8 cellular contexts compared by ENCODE assay signal in the genomic region with DNA sequence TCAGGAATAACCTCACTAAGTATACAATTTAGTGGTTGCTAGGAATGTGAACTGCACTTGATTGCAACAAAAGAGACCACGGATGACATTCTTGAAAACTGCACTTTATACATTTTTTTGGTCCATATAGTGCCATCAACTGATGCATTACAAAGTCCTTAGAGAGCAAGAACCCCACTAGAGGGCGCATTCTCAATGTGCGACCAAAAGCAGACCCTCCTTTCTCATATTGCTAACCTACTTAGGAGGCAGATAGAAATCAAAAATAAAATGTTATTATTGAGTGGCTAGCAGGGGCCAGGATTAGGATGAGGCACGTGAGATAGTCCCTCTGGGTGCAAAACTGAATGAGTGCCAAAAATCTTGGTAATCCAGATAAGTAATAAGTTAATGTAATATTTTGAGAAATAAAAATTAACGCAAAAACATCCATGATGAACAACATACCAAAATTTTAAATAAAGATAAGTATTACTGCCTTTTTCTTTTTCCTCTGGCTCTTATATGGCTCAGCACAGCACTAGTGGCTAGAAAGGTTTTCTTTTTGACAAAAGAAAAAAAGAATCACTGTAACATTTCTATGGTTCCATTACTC.
A peak's percentile ranks its signal among the peaks of the same experiment; 100 is the strongest.
DNase-seq lines count a peak whose midpoint lies in the region; ATAC-seq, FAIRE-seq and TF ChIP-seq lines count a peak whose summit lies in the region.

No MANE protein-coding gene starts in this region.

- H3K79me2 ChIP-seq in SU-DHL-6 (ENCODE audit: insufficient read depth, low read length), result no peaks in the 10 kb centered on the region

- no peak overlapping the region for H3K9ac ChIP-seq in SU-DHL-6 (ENCODE audit: low read length)

- H3K27ac ChIP-seq in SU-DHL-6 (ENCODE audit: low read depth, low read length), result no peak overlapping the region

- no peaks in the 10 kb centered on the region for H3K9me3 ChIP-seq in SU-DHL-6 (ENCODE audit: insufficient read depth, low read length)

- H3K4me3 ChIP-seq in Jurkat, Clone E6-1 (ENCODE audit: low read length), result no peak overlapping the region
- no peak overlapping the region for H3K4me3 ChIP-seq in SU-DHL-6 (ENCODE audit: insufficient read depth, low read length, poor library complexity, severe bottlenecking)

- H3K4me2 ChIP-seq in SU-DHL-6 (ENCODE audit: low read depth, low read length, poor library complexity, severe bottlenecking), result no peak overlapping the region

- DNase-seq in DMS53 (lab: John Stamatoyannopoulos, UW) (peak; percentile 84), glomerular endothelial cell (ENCODE audit: extremely low read depth, low read depth, low spot score) (peak; percentile 54), DMS79 treated with DMSO at 0.1 percent for 48 hours (lab: John Stamatoyannopoulos, UW) (no peak)
- DNase-seq in Jurkat, Clone E6-1 (ENCODE audit: low read depth, low spot score), result peak; percentile 47
- DNase-seq in stimulated activated CD8-positive, alpha-beta memory T cell treated with anti-CD3 and anti-CD28 coated beads, Interleukin-4, amount 100 ng/mL, for 48 hours, result peak; percentile 54

- no peak overlapping the region for H2AFZ ChIP-seq in SU-DHL-6 (ENCODE audit: low read depth, low read length, severe bottlenecking)

- peak; percentile 90 for TF ChIP-seq CTCF in SU-DHL-6 (IDR thresholded peaks at IDR 0.05; ENCODE audit: insufficient read depth, low read length, poor library complexity, severe bottlenecking)

- no peaks in the 10 kb centered on the region for H3K27me3 ChIP-seq in SU-DHL-6 (ENCODE audit: low read length)

- peak; percentile 87 for ATAC-seq in GM21723 (IDR thresholded peaks at IDR 0.05; ENCODE audit: unreplicated experiment)

- H3K36me3 ChIP-seq in SU-DHL-6 (ENCODE audit: low read length), result no peaks in the 10 kb centered on the region

- peak; percentile 16 for FAIRE-seq in A204.1 (lab: Jason Lieb, UNC)

- H4K20me1 ChIP-seq in SU-DHL-6 (ENCODE audit: low read depth, low read length), result no peaks in the 10 kb centered on the region

- H3F3A ChIP-seq in SU-DHL-6 (ENCODE audit: insufficient read depth), result no peaks in the 10 kb centered on the region

- H3K9me2 ChIP-seq in SU-DHL-6 (replicated peaks; ENCODE audit: insufficient read depth, low read length), result no peaks in the 10 kb centered on the region
